Comparison of ENCODE assay signal across 21 cellular contexts in the genomic region with DNA sequence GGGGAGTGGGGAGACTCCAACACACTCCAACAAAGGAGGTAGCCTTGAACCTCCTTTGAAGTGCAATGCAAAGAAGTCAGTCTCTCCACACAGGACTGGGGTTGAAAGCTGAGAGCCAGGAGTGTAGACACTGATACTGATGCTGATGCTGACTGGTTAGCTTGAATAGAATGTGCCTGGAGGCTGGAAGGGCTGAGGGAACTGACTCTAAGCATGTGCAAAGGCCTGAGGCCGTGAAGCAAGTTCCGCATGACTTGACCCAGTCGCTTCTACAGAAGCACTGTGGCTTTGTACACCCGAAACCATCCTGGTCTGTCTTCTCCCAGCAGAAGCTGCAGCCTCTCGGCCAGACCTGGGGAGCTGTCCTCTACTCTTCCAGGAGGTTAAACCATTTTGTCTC. TPM values are rescaled to one million over a fixed set of nuclear protein-coding genes. Genes with fewer than 3 reads are reported as not detected.
A peak's percentile ranks its signal among the peaks of the same experiment; 100 is the strongest.
DNase-seq lines count a peak whose midpoint lies in the region; ATAC-seq, FAIRE-seq and TF ChIP-seq lines count a peak whose summit lies in the region.
"Had no signal": no experiment of that assay in that cellular context is flagged by ENCODE, and none has a peak within 500 bp of the region (broad histone marks: within the 10 kb centered on the region; RNA-seq: fewer than 3 reads in every experiment).

No MANE protein-coding gene starts in this region.

- H3K79me1 ChIP-seq in H1 (ENCODE audit: low read depth, low read length) = no peaks in the 10 kb centered on the region
- H3K79me1 ChIP-seq in mesenchymal stem cell (replicated peaks; ENCODE audit: low read length, poor library complexity, severe bottlenecking) = no peaks in the 10 kb centered on the region

- no peak for TF ChIP-seq RAD21 in H1 (IDR thresholded peaks at IDR 0.05 in 1 of 2, conservative IDR thresholded peaks at IDR 0.05 in 1 of 2; ENCODE audit: low read depth in 2 of 2, low read length in 2 of 2)

- no peaks in the 10 kb centered on the region; the same call in 1 of the 2 replicates for H3K23me2 ChIP-seq in H1 (ENCODE audit: low read depth, low read length)

- no peak overlapping the region; the same call in none of the 2 replicates for H2BK20ac ChIP-seq in H1 (ENCODE audit: low read length)

- H2AK5ac ChIP-seq in H1 (ENCODE audit: low read depth, low read length) (peak overlapping the region; percentile 56; the same call in 1 of the 2 replicates), mesenchymal stem cell (ENCODE audit: low read length, severe bottlenecking) (no peak overlapping the region)

- no peak overlapping the region for H3K14ac ChIP-seq in H1 (ENCODE audit: insufficient read length)
- no peak overlapping the region for H3K14ac ChIP-seq in mesenchymal stem cell (ENCODE audit: low read length in 2 of 2)

- H2AFZ ChIP-seq in H1 (ENCODE audit: low read length) (no peak overlapping the region), mesenchymal stem cell (ENCODE audit: low read depth, low read length) (no peak overlapping the region)

- H3K4me2 ChIP-seq in H1 (ENCODE audit: insufficient read depth in 1 of 2, low read depth in 2 of 2, low read length in 2 of 2) = peak overlapping the region in 1 of 2 experiments; percentile 84; a peak in 1 of 4 replicates
- no peak overlapping the region for H3K4me2 ChIP-seq in mesenchymal stem cell (ENCODE audit: low read length, poor library complexity, severe bottlenecking)
- H3K4me2 ChIP-seq: A549 had no signal

- H3K18ac ChIP-seq in H1 (ENCODE audit: extremely low read depth, low read length) (peak overlapping the region; percentile 34; the same call in 1 of the 2 replicates), mesenchymal stem cell (ENCODE audit: low read depth in 1 of 2, low read length in 2 of 2) (no peak overlapping the region)

- no peaks in the 10 kb centered on the region for H3K9me3 ChIP-seq in HUES64 (ENCODE audit: insufficient read depth, low read depth, low read length)
- no peaks in the 10 kb centered on the region for H3K9me3 ChIP-seq in H1 (ENCODE audit: insufficient read depth in 2 of 2, low read depth in 1 of 2, low read length in 1 of 2)
- H3K9me3 ChIP-seq in mesenchymal stem cell (ENCODE audit: control insufficient read depth, low read length) = no peaks in the 10 kb centered on the region
- H3K9me3 ChIP-seq: A549, Caco-2 had no signal

- no peak overlapping the region for H2BK120ac ChIP-seq in H1 (replicated peaks; ENCODE audit: low read depth, low read length)
- H2BK120ac ChIP-seq in mesenchymal stem cell (ENCODE audit: low read depth, low read length) = no peak overlapping the region

- no peak overlapping the region for H3K23ac ChIP-seq in H1 (ENCODE audit: insufficient read length)
- H3K23ac ChIP-seq in mesenchymal stem cell (ENCODE audit: low read length in 2 of 2) = no peak overlapping the region

- POLR2A ChIA-PET in H1 (lab: Charles Lee; ENCODE audit: partially characterized antibody) = interaction anchor here (1.0 kb wide), 1 partner anchor 10 kb away, joined by 3 read pairs; no protein-coding TSS in a partner anchor

- no peak overlapping the region for H3K56ac ChIP-seq in H1 (replicated peaks; ENCODE audit: insufficient read length, low read depth, low read length)

- no peak for TF ChIP-seq POLR2A in H1 (IDR thresholded peaks at IDR 0.05; ENCODE audit: control extremely low read depth in 1 of 2, low read depth in 2 of 2, low read length in 2 of 2)

- CTCF ChIA-PET in H1 (lab: Charles Lee; ENCODE audit: partially characterized antibody) = interaction anchor here (1.0 kb wide), 1 partner anchor 62 kb away, joined by 4 read pairs; no protein-coding TSS in a partner anchor

- H4K20me1 ChIP-seq in H1 (replicated peaks in 1 of 2; ENCODE audit: control insufficient read depth in 1 of 2, insufficient read depth in 2 of 2, low read length in 2 of 2) = no peaks in the 10 kb centered on the region

- WGBS in HUES64 = 83% methylated on average over 5 of the region's 5 CpGs
- 76% methylated on average over 5 of the region's 5 CpGs; no CpG with 5 or more reads in 1 of the 2 experiments for WGBS in H1 (ENCODE audit: extremely low coverage in 1 of 2, insufficient coverage in 1 of 2, insufficient read length in 1 of 2, insufficient replicate concordance in 2 of 2, low coverage in 1 of 2, low lambda C conversion rate in 2 of 2, missing lambda C conversion rate in 1 of 2), 2 experiments
- 74% methylated on average over 5 of the region's 5 CpGs for WGBS in mesenchymal stem cell

- no peak for FAIRE-seq in H1 (lab: Jason Lieb, UNC)
- FAIRE-seq: A549, D721Med, GM19239 had no signal

- DNase-seq in ELF-1 (ENCODE audit: low read depth, low spot score) (peak; percentile 84), H1 (ENCODE audit: low read depth in 1 of 2, low spot score in 2 of 2) (no peak), mesenchymal stem cell (no peak), SW480 (ENCODE audit: low spot score) (no peak), H4 (ENCODE audit: low spot score) (no peak)
- DNase-seq: AML-193; CD4-positive, alpha-beta T cell; GDM1; H7; HFFc6 had no signal

- peak overlapping the region; percentile 81; the same call in 1 of the 2 replicates for H2BK15ac ChIP-seq in H1 (ENCODE audit: low read length)
- H2BK15ac ChIP-seq in mesenchymal stem cell (ENCODE audit: low read depth, poor library complexity, severe bottlenecking) = no peak overlapping the region

- no peak overlapping the region for H3K4ac ChIP-seq in H1 (replicated peaks; ENCODE audit: insufficient read length, low read depth, low read length)
- H3K4ac ChIP-seq in mesenchymal stem cell (ENCODE audit: low read depth in 1 of 2, low read length in 2 of 2) = no peak overlapping the region

- no peak for TF ChIP-seq EP300 in H1 (IDR thresholded peaks at IDR 0.05; ENCODE audit: borderline replicate concordance in 1 of 2, low read depth in 2 of 2, low read length in 2 of 2)

- H2BK5ac ChIP-seq in H1 (ENCODE audit: low read depth, low read length) (peak overlapping the region; percentile 67; the same call in 1 of the 2 replicates), mesenchymal stem cell (ENCODE audit: low read depth, low read length, poor library complexity, severe bottlenecking) (no peak overlapping the region)

- H4K5ac ChIP-seq in H1 (ENCODE audit: insufficient read length, low read depth, low read length) = no peak overlapping the region

- no peak overlapping the region for H3K4me3 ChIP-seq in HUES64 (ENCODE audit: low read length)
- no peak overlapping the region for H3K4me3 ChIP-seq in H1 (ENCODE audit: extremely low read depth in 1 of 4, insufficient read depth in 2 of 4, low read depth in 3 of 4, low read length in 4 of 4)
- no peak overlapping the region for H3K4me3 ChIP-seq in mesenchymal stem cell (ENCODE audit: insufficient read depth in 1 of 2, low read depth in 1 of 2, low read length in 2 of 2)
- H3K4me3 ChIP-seq: A549 had no signal

- peak overlapping the region; percentile 96; the same call in 1 of the 2 replicates for H3K27ac ChIP-seq in HUES64 (ENCODE audit: low read depth, low read length)
- H3K27ac ChIP-seq in H1 (ENCODE audit: low read depth, low read length) = 0 out of 2 replicates have a peak overlapping the region, but pooled peaks have one; percentile 11
- no peak overlapping the region for H3K27ac ChIP-seq in mesenchymal stem cell (ENCODE audit: low read length, poor library complexity, severe bottlenecking)
- H3K27ac ChIP-seq: 22Rv1, A549, C4-2B had no signal

- H4K91ac ChIP-seq in H1 (replicated peaks; ENCODE audit: insufficient read length, low read length) (peak overlapping the region; percentile 56), mesenchymal stem cell (ENCODE audit: low read length) (no peak overlapping the region)

- H3K4me1 ChIP-seq in HUES64 (ENCODE audit: insufficient read depth, low read length) = peaks cover 21% of the 10 kb centered on the region
- H3K4me1 ChIP-seq in H1 (replicated peaks in 1 of 4; ENCODE audit: control insufficient read depth in 3 of 4, insufficient read depth in 4 of 4, low read length in 3 of 4) = peaks cover 12 to 24% (median 17%) of the 10 kb centered on the region in 4 experiments
- H3K4me1 ChIP-seq in mesenchymal stem cell (ENCODE audit: control insufficient read depth, insufficient read depth, low read depth, low read length) = no peaks in the 10 kb centered on the region
- H3K4me1 ChIP-seq: A549, Caco-2 had no signal

- no peak overlapping the region; the same call in 1 of the 2 replicates for H4K8ac ChIP-seq in H1 (ENCODE audit: extremely low read depth, insufficient read depth, low read length)
- peak overlapping the region; percentile 28 for H4K8ac ChIP-seq in mesenchymal stem cell (ENCODE audit: low read length)

- H3K79me2 ChIP-seq in H1 (ENCODE audit: control insufficient read depth in 1 of 2, insufficient read depth in 2 of 2, low read length in 2 of 2) = 0 out of 4 replicates have a peak, but pooled peaks cover 0 to 3% of the 10 kb centered on the region in 2 experiments

- H3K36me3 ChIP-seq in HUES64 (ENCODE audit: insufficient read depth, low read length) = peaks cover 8% of the 10 kb centered on the region
- peaks cover 3 to 25% (median 5%) of the 10 kb centered on the region in 4 experiments; a peak in 5 of 8 replicates for H3K36me3 ChIP-seq in H1 (ENCODE audit: control insufficient read depth in 2 of 4, insufficient read depth in 4 of 4, low read length in 3 of 4)
- H3K36me3 ChIP-seq in mesenchymal stem cell (ENCODE audit: control insufficient read depth in 1 of 2, insufficient read depth in 2 of 2, low read depth in 1 of 2, low read length in 2 of 2) = no peaks in the 10 kb centered on the region

- H3K27me3 ChIP-seq in HUES64 (ENCODE audit: insufficient read depth, low read length) (no peaks in the 10 kb centered on the region), H1 (replicated peaks in 1 of 4; ENCODE audit: control insufficient read depth in 3 of 4, extremely low read depth in 1 of 4, insufficient read depth in 3 of 4, low read length in 3 of 4) (no peaks in the 10 kb centered on the region), mesenchymal stem cell (ENCODE audit: control insufficient read depth in 1 of 2, insufficient read depth in 1 of 2, low read length in 2 of 2) (peaks cover 19 to 30% of the 10 kb centered on the region in 2 experiments)

- H3K9ac ChIP-seq in HUES64 (ENCODE audit: low read depth, low read length) = no peak overlapping the region
- no peak overlapping the region; a peak in 1 of 7 replicates for H3K9ac ChIP-seq in H1 (replicated peaks in 1 of 4; ENCODE audit: extremely low read depth in 1 of 4, low read depth in 3 of 4, low read length in 3 of 4)
- H3K9ac ChIP-seq in mesenchymal stem cell (ENCODE audit: low read length) = no peak overlapping the region

- TF ChIP-seq CTCF in H1 (IDR thresholded peaks at IDR 0.05; ENCODE audit: control extremely low read depth in 1 of 3, insufficient read depth in 1 of 3, low read depth in 1 of 3, low read length in 3 of 3) = no peak

- H2BK12ac ChIP-seq in H1 (ENCODE audit: low read depth, low read length) = peak overlapping the region; percentile 89
- H2BK12ac ChIP-seq in mesenchymal stem cell (ENCODE audit: low read length in 2 of 2) = no peak overlapping the region

- ATAC-seq in GM18873 (IDR thresholded peaks at IDR 0.05; ENCODE audit: low FRiP score, unreplicated experiment) (no peak), HG03095 (IDR thresholded peaks at IDR 0.05; ENCODE audit: unreplicated experiment) (no peak)
- ATAC-seq: HCT116 had no signal

RNA-seq across cellular contexts. Expression of a gene that starts 10.4 kb away (rescaled TPM):
- 7.1 TPM for polyA plus RNA-seq in HUES64 (2013, experiment 1 of 2)
- 6.3 TPM for polyA plus RNA-seq in HUES64 (2013, experiment 2 of 2)
- 15.9 and 17.1 TPM in 2 replicates for total RNA-seq in H1 (2021; fragmentation: NEBNext Ultra II Directional; extraction: Animal tissue kit (Norgen Biotek cat#: 25700))
- polyA plus RNA-seq in H1 (2011; rRNA removed) = 6.8 and 9.8 TPM in 2 replicates
- 6.3 TPM for polyA plus RNA-seq in H1 (2011; cell fraction: cytosol; rRNA removed)
- polyA plus RNA-seq in H1 (2011; cell fraction: nucleus; rRNA removed) = 5.4 TPM
- 9.7 to 12.7 TPM (median 12.4 TPM) in 4 replicates for polyA plus RNA-seq in H1 (2012, experiment 1 of 2)
- polyA plus RNA-seq in H1 (2012, experiment 2 of 2) = 11.5 TPM
- polyA plus RNA-seq in H1 (2013, experiment 1 of 2) = 2.0 TPM
- polyA plus RNA-seq in H1 (2013, experiment 2 of 2) = 2.2 TPM
- polyA minus RNA-seq in H1 (2011; rRNA and poly(A)+ RNA removed) = 8.4 and 9.1 TPM in 2 replicates
- 14.8 TPM for polyA minus RNA-seq in H1 (2011; cell fraction: cytosol; rRNA and poly(A)+ RNA removed)
- polyA minus RNA-seq in H1 (2011; cell fraction: nucleus; rRNA and poly(A)+ RNA removed) = 10.7 TPM
- not detected for polyA plus RNA-seq in mesenchymal stem cell (2013, experiment 1 of 2)
- polyA plus RNA-seq in mesenchymal stem cell (2013, experiment 2 of 2) = not detected
- not detected in 2 replicates for total RNA-seq in H4 (2014; rRNA removed; shearing (Covaris generic))
- total RNA-seq: Caco-2; CD4-positive, alpha-beta T cell; HFFc6 had no signal
- polyA plus RNA-seq: A549, BJ had no signal

Comparison
In these comparisons a context has a peak if more than half of its experiments do, and no peak if none do; other contexts are left out.
1. RNA of a gene that starts 10.4 kb away (total RNA-seq): 15.9 to 17.1 TPM in H1; not detected in H4; every median in the first group is over 10 times any median in the second.